8 cellular contexts compared by ENCODE assay signal in the genomic region with DNA sequence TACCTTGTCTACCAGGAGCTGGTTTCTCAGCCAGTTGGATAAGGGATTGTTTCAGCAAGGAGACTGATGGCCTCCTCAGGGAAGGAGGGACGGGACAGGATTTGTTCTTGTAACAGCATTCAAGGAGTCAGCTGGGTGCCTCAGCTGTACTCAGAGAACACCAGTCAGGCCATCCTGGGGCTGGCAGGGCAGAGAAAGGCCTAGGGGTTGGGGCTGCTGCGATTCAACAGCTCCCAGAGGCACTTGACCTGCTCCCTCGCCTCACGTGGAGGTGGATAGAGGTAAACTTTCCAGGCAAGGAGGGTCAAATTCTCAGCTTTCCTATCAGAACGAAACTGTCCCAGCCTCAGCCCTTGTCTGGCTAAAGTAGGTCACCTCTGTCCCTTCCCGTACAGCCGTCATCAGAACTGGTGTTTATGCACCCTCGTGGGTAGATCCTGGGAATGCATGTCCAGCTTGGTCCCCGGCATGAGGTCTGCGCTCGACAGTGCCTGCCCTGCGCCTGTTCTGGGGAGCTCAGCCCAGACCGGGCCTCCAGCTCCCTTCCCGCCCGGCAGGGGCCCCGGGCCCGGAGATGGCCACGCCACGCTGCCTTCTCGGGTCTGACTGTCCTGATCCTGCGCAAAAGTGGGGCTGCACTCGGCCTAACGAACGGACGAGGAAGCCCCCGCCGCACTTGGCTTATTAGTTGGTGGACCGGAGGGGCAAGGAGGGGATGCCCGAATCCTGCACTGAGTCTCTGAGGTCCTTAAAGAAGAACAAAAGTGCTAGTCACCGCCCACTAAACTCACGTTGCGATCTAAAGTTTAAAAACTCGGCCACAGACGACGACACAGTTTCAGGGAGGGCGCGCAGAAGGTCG. TPM values are rescaled to one million over a fixed set of nuclear protein-coding genes. Genes with fewer than 3 reads are reported as not detected.
A peak's percentile ranks its signal among the peaks of the same experiment; 100 is the strongest.
DNase-seq lines count a peak whose midpoint lies in the region; ATAC-seq, FAIRE-seq and TF ChIP-seq lines count a peak whose summit lies in the region.

No MANE protein-coding gene starts in this region.

- DNase-seq in GM18507 (ENCODE audit: extremely low spot score, insufficient read length, low read depth) (no peak), esophagus squamous epithelium (lab: John Stamatoyannopoulos, UW) (no peak), myocyte (ENCODE audit: low read depth) (peak; percentile 23), urothelium cell line (ENCODE audit: low spot score) (peak; percentile 32), GOT3 (lab: John Stamatoyannopoulos, UW) (no peak)
- DNase-seq in activated CD4-positive, alpha-beta T cell treated with anti-CD3 and anti-CD28 coated beads, Interleukin-2, amount 10 ng/mL, durations not matched to agents 7 days and 5 days = no peak

- CTCF ChIA-PET in activated CD4-positive, alpha-beta T cell treated with anti-CD3 and anti-CD28 coated beads, Interleukin-2, amount 10 ng/mL, durations not matched to agents 7 days and 5 days (lab: Charles Lee) = interaction anchor here (0.5 to 4.1 kb wide), 16 partner anchors 9 to 147 kb away, joined by 3 to 38 read pairs (median 6); partner anchors contain the start of genes CENPM and MEI1

- ATAC-seq in HG03103 (IDR thresholded peaks at IDR 0.05; ENCODE audit: low read depth, unreplicated experiment) = peak; percentile 22

- 19 to 31% methylated on average over 6 to 18 of the region's 38 CpGs for WGBS in esophagus squamous epithelium, 2 donors

- H3K36me3 ChIP-seq in ACC112 (ENCODE audit: insufficient read depth, low read length) = no peaks in the 10 kb centered on the region
- no peaks in the 10 kb centered on the region for H3K36me3 ChIP-seq in esophagus squamous epithelium

- H3K4me1 ChIP-seq in ACC112 (ENCODE audit: control insufficient read depth, insufficient read depth, low read length, unreplicated experiment) (peaks cover 13% of the 10 kb centered on the region), esophagus squamous epithelium (peaks cover 13 to 33% (median 18%) of the 10 kb centered on the region in 3 donors)

- H2AFZ ChIP-seq in ACC112 (ENCODE audit: low read length, unreplicated experiment) = peak overlapping the region; percentile 100

- peak overlapping the region; percentile 48 for H3K27ac ChIP-seq in ACC112 (ENCODE audit: low read depth, low read length)
- H3K27ac ChIP-seq in esophagus squamous epithelium = peak overlapping the region; percentile 83 to 90 (median 88)

- H3K9me3 ChIP-seq in esophagus squamous epithelium = no peaks in the 10 kb centered on the region

- H3K4me3 ChIP-seq in ACC112 (ENCODE audit: low read depth, low read length) (peak overlapping the region; percentile 94), esophagus squamous epithelium (peak overlapping the region; percentile 78 to 89 (median 82))

- peak overlapping the region; percentile 98 for H3K27ac Mint-ChIP-seq in activated CD4-positive, alpha-beta T cell treated with anti-CD3 and anti-CD28 coated beads, Interleukin-2, amount 10 ng/mL, durations not matched to agents 7 days and 5 days

- TF ChIP-seq CTCF in esophagus squamous epithelium (IDR thresholded peaks at IDR 0.05) = no peak

- peaks cover 15% of the 10 kb centered on the region for H3K36me3 Mint-ChIP-seq in activated CD4-positive, alpha-beta T cell treated with anti-CD3 and anti-CD28 coated beads, Interleukin-2, amount 10 ng/mL, durations not matched to agents 7 days and 5 days (ENCODE audit: low read depth)

- POLR2A ChIA-PET in activated CD4-positive, alpha-beta T cell treated with anti-CD3 and anti-CD28 coated beads, Interleukin-2, amount 10 ng/mL, durations not matched to agents 7 days and 5 days (lab: Charles Lee) = interaction anchor here (0.6 to 2.7 kb wide), 6 partner anchors 12 to 593 kb away, joined by 3 to 39 read pairs (median 6); partner anchors contain the start of gene SREBF2

- H3K4me3 Mint-ChIP-seq in activated CD4-positive, alpha-beta T cell treated with anti-CD3 and anti-CD28 coated beads, Interleukin-2, amount 10 ng/mL, durations not matched to agents 7 days and 5 days = peak overlapping the region; percentile 99

- peaks cover 40% of the 10 kb centered on the region for H3K4me1 Mint-ChIP-seq in activated CD4-positive, alpha-beta T cell treated with anti-CD3 and anti-CD28 coated beads, Interleukin-2, amount 10 ng/mL, durations not matched to agents 7 days and 5 days

- no peaks in the 10 kb centered on the region for H3K27me3 Mint-ChIP-seq in activated CD4-positive, alpha-beta T cell treated with anti-CD3 and anti-CD28 coated beads, Interleukin-2, amount 10 ng/mL, durations not matched to agents 7 days and 5 days

- no peak for TF ChIP-seq POLR2A in esophagus squamous epithelium (IDR thresholded peaks at IDR 0.05)

- FAIRE-seq in GM18507 (lab: Jason Lieb, UNC) (peak; percentile 59), urothelium cell line (lab: Jason Lieb, UNC) (peak; percentile 63)

- H3K27me3 ChIP-seq in ACC112 (ENCODE audit: insufficient read depth, low read length) = no peaks in the 10 kb centered on the region
- H3K27me3 ChIP-seq in esophagus squamous epithelium = no peaks in the 10 kb centered on the region

- H3K79me2 ChIP-seq in ACC112 (ENCODE audit: control insufficient read depth, insufficient read depth, low read length, unreplicated experiment) = peaks cover 5% of the 10 kb centered on the region

- no peaks in the 10 kb centered on the region for H3K9me3 Mint-ChIP-seq in activated CD4-positive, alpha-beta T cell treated with anti-CD3 and anti-CD28 coated beads, Interleukin-2, amount 10 ng/mL, durations not matched to agents 7 days and 5 days

- intact Hi-C loops in esophagus squamous epithelium (cut with DNase I) = no loop called here

RNA-seq across cellular contexts. Expression of gene CCDC134, which starts 0.8 kb away (rescaled TPM):
- total RNA-seq in activated CD4-positive, alpha-beta T cell treated with anti-CD3 and anti-CD28 coated beads, Interleukin-2, amount 10 ng/mL, durations not matched to agents 7 days and 5 days = 10 to 100 TPM; 21.0 to 21.6 TPM
- total RNA-seq in esophagus squamous epithelium (1 to 10 TPM; 5.1 to 9.0 (median 7.2) TPM), myocyte (12.3 and 22.1 TPM in 2 replicates)
- 4.7 TPM for polyA plus RNA-seq in myocyte (2012)

RNA-seq across cellular contexts. Expression of gene SREBF2, which starts 33.2 kb away (rescaled TPM):
- 10 to 100 TPM; 92.4 to 95.7 TPM for total RNA-seq in activated CD4-positive, alpha-beta T cell treated with anti-CD3 and anti-CD28 coated beads, Interleukin-2, amount 10 ng/mL, durations not matched to agents 7 days and 5 days
- total RNA-seq in esophagus squamous epithelium (100 to 1,000 TPM in 2 of 4 donors, 10 to 100 TPM in 2; 72.8 to 138 (median 98.6) TPM), myocyte (120 and 152 TPM in 2 replicates)
- 112 TPM for polyA plus RNA-seq in myocyte (2012)

Comparison
In these comparisons a context has a peak if more than half of its experiments do, and no peak if none do; other contexts are left out.
1. DNase-seq: peak in myocyte (single experiment) and urothelium cell line (single experiment); none in GM18507 (single experiment), activated CD4-positive, alpha-beta T cell treated with anti-CD3 and anti-CD28 coated beads, Interleukin-2, amount 10 ng/mL, durations not matched to agents 7 days and 5 days (single experiment), esophagus squamous epithelium (single experiment) and GOT3 (single experiment).